Comparison of ENCODE assay signal across 8 cellular contexts in genomic region chr9:92668746-92669526, GRCh38. TPM values are rescaled to one million over a fixed set of nuclear protein-coding genes. Genes with fewer than 3 reads are reported as not detected.
DNase-seq lines count a peak whose midpoint lies in the region; ATAC-seq and TF ChIP-seq lines count a peak whose summit lies in the region.

No MANE protein-coding gene starts in this region.

- intact Hi-C loops in Right ventricle myocardium inferior (cut with DNase I): no loop called here
- intact Hi-C loops in cardiac septum (cut with DNase I): no loop called here
- intact Hi-C loops in lower lobe of right lung (cut with DNase I): no loop called here

- H3K4me1 ChIP-seq in lower lobe of right lung: peaks cover 30% of the 10 kb centered on the region

- H3K9me3 ChIP-seq in lower lobe of right lung: no peaks in the 10 kb centered on the region

- DNase-seq in Right ventricle myocardium inferior (ENCODE audit: missing footprints) (no peak), cardiac septum (ENCODE audit: low spot score) (no peak), T-helper 2 cell (peak in 3 of 5 experiments; percentile 11 to 46 (median 23)), dedifferentiated amniotic fluid mesenchymal stem cell (ENCODE audit: extremely low spot score) (peak; percentile 26), lower lobe of right lung (no peak), GDM1 (lab: John Stamatoyannopoulos, UW) (no peak), NK-92 (lab: John Stamatoyannopoulos, UW; ENCODE audit: unreplicated experiment) (no peak)
- DNase-seq in stimulated activated CD8-positive, alpha-beta memory T cell treated with anti-CD3 and anti-CD28 coated beads, Interleukin-15, amount 100 ng/mL, for 4 hours (ENCODE audit: low read depth in 2 of 2): peak; percentile 13 to 30

- peak overlapping the region; percentile 95 for H3K4me3 ChIP-seq in lower lobe of right lung

- no peak for TF ChIP-seq CTCF in lower lobe of right lung (IDR thresholded peaks at IDR 0.05)

- peak overlapping the region; percentile 97 for H3K27ac ChIP-seq in lower lobe of right lung

- H3K36me3 ChIP-seq in lower lobe of right lung: peaks cover 12% of the 10 kb centered on the region

- no peaks in the 10 kb centered on the region for H3K27me3 ChIP-seq in lower lobe of right lung (ENCODE audit: low read depth)

- peak; percentile 43 for ATAC-seq in Right ventricle myocardium inferior
- peak; percentile 31 to 45 for ATAC-seq in lower lobe of right lung

RNA-seq across cellular contexts. Expression of gene IPPK, which starts 1.0 kb away (rescaled TPM):
- 5.9 TPM for total RNA-seq in Right ventricle myocardium inferior
- total RNA-seq in cardiac septum: 13.1 TPM
- total RNA-seq in lower lobe of right lung: 7.3 TPM

Comparison
In these comparisons a context has a peak if more than half of its experiments do, and no peak if none do; other contexts are left out.
1. DNase-seq: peak in T-helper 2 cell (3 of 5), dedifferentiated amniotic fluid mesenchymal stem cell (single experiment) and stimulated activated CD8-positive, alpha-beta memory T cell treated with anti-CD3 and anti-CD28 coated beads, Interleukin-15, amount 100 ng/mL, for 4 hours (2 of 2); none in Right ventricle myocardium inferior (single experiment), cardiac septum (single experiment), lower lobe of right lung (single experiment), GDM1 (single experiment) and NK-92 (single experiment).